10 cellular contexts compared by ENCODE assay signal in the genomic region with DNA sequence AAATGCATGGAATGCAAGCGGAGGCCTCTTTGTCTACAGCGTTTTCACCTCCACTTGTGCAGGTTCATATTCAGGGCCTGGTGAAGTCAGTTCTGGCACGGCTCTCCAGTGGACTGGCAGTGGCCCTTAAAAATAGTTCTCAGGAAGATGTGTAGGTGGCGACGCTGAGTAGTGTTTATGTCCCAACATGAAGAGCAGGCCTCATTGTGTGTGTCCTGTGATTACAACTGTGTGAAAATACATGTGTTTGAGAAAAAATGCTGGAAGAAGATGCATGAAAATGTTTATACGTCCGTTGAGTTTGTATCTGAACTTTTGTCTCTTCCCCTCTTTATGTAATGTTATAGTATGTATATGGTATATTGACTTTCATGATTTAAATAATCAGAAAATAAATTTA. TPM values are rescaled to one million over a fixed set of nuclear protein-coding genes. Genes with fewer than 3 reads are reported as not detected.
DNase-seq lines count a peak whose midpoint lies in the region; ATAC-seq and TF ChIP-seq lines count a peak whose summit lies in the region.
"Had no signal": no experiment of that assay in that cellular context is flagged by ENCODE, and none has a peak within 500 bp of the region (broad histone marks: within the 10 kb centered on the region; RNA-seq: fewer than 3 reads in every experiment).

No MANE protein-coding gene starts in this region.

- no peaks in the 10 kb centered on the region for H3K36me3 ChIP-seq in CD4-positive, CD25-positive, alpha-beta regulatory T cell (ENCODE audit: control insufficient read depth, insufficient read depth, low read length)
- no peaks in the 10 kb centered on the region for H3K36me3 ChIP-seq in left lung
- no peaks in the 10 kb centered on the region for H3K36me3 ChIP-seq in gastroesophageal sphincter

- H3K4me1 ChIP-seq in CD4-positive, CD25-positive, alpha-beta regulatory T cell (ENCODE audit: control insufficient read depth, insufficient read depth, low read length, poor library complexity, severe bottlenecking), result no peaks in the 10 kb centered on the region
- peaks cover 14 to 43% of the 10 kb centered on the region in 2 donors for H3K4me1 ChIP-seq in left lung
- H3K4me1 ChIP-seq in gastroesophageal sphincter, result peaks cover 0 to 28% (median 7%) of the 10 kb centered on the region in 3 donors

- 68 to 85% methylated on average over 4 to 5 of the region's 7 CpGs for WGBS in gastroesophageal sphincter (ENCODE audit: low coverage in 1 of 2), 2 donors

- H3K4me3 Mint-ChIP-seq in CD4-positive, CD25-positive, alpha-beta regulatory T cell, result no peak overlapping the region
- H3K4me3 Mint-ChIP-seq: IgD-negative memory B cell had no signal

- no peak for TF ChIP-seq CTCF in astrocyte of the spinal cord (IDR thresholded peaks at IDR 0.05; ENCODE audit: low read depth, low read length)
- TF ChIP-seq CTCF in left lung (IDR thresholded peaks at IDR 0.05), result no peak
- TF ChIP-seq CTCF in gastroesophageal sphincter (IDR thresholded peaks at IDR 0.05), result peak in 1 of 4 experiments; percentile 12

- no peaks in the 10 kb centered on the region for H3K36me3 Mint-ChIP-seq in CD4-positive, CD25-positive, alpha-beta regulatory T cell
- H3K36me3 Mint-ChIP-seq: IgD-negative memory B cell had no signal

- TF ChIP-seq EP300 in gastroesophageal sphincter (IDR thresholded peaks at IDR 0.05), result no peak

- intact Hi-C loops in left lung (cut with DNase I), result no loop called here

- H3K4me3 ChIP-seq in CD4-positive, CD25-positive, alpha-beta regulatory T cell (ENCODE audit: low read depth, low read length), result no peak overlapping the region
- H3K4me3 ChIP-seq in astrocyte of the spinal cord (ENCODE audit: low read depth, low read length) (no peak overlapping the region), left lung (no peak overlapping the region), gastroesophageal sphincter (no peak overlapping the region)
- H3K4me3 ChIP-seq: lung had no signal

- in situ Hi-C loops in astrocyte of the spinal cord (cut with HindIII; ENCODE audit: low sequenced_read_pairs), result no loop called here

- H3K9me3 ChIP-seq in CD4-positive, CD25-positive, alpha-beta regulatory T cell (ENCODE audit: control insufficient read depth in 2 of 2, low read length in 2 of 2), result no peaks in the 10 kb centered on the region
- H3K9me3 ChIP-seq in left lung (no peaks in the 10 kb centered on the region), gastroesophageal sphincter (no peaks in the 10 kb centered on the region)

- no peak overlapping the region for H3K27ac ChIP-seq in CD4-positive, CD25-positive, alpha-beta regulatory T cell (ENCODE audit: insufficient read depth, low read length, poor library complexity, severe bottlenecking)
- no peak overlapping the region for H3K27ac ChIP-seq in left lung
- no peak overlapping the region for H3K27ac ChIP-seq in gastroesophageal sphincter

- H3K27me3 Mint-ChIP-seq in CD4-positive, CD25-positive, alpha-beta regulatory T cell, result peaks cover 8% of the 10 kb centered on the region

- peak in 2 of 3 donors; percentile 25 to 86 for DNase-seq in CD4-positive, CD25-positive, alpha-beta regulatory T cell
- peak; percentile 76 for DNase-seq in HCEC 1CT
- peak; percentile 21 for DNase-seq in NOMO-1 treated with dmso at 0.1 percent for 144 hours (lab: John Stamatoyannopoulos, UW; ENCODE audit: unreplicated experiment)
- DNase-seq in astrocyte of the spinal cord (ENCODE audit: low read depth, low spot score), result peak; percentile 31
- DNase-seq in left lung, result no peak
- DNase-seq in GM19238 (ENCODE audit: insufficient read length, low spot score), result no peak

- no peaks in the 10 kb centered on the region for H3K9me3 Mint-ChIP-seq in CD4-positive, CD25-positive, alpha-beta regulatory T cell
- H3K9me3 Mint-ChIP-seq: IgD-negative memory B cell had no signal

- H3K27me3 ChIP-seq in CD4-positive, CD25-positive, alpha-beta regulatory T cell (ENCODE audit: control insufficient read depth, insufficient read depth, low read length), result no peaks in the 10 kb centered on the region
- H3K27me3 ChIP-seq in left lung, result no peaks in the 10 kb centered on the region
- H3K27me3 ChIP-seq in gastroesophageal sphincter, result no peaks in the 10 kb centered on the region

- H3K4me1 Mint-ChIP-seq in CD4-positive, CD25-positive, alpha-beta regulatory T cell, result peaks cover 0 to 9% (median 7%) of the 10 kb centered on the region in 4 donors
- H3K4me1 Mint-ChIP-seq: IgD-negative memory B cell had no signal

- no peak for TF ChIP-seq POLR2A in gastroesophageal sphincter (IDR thresholded peaks at IDR 0.05)

- peak in 1 of 2 donors; percentile 64 for ATAC-seq in CD4-positive, CD25-positive, alpha-beta regulatory T cell (ENCODE audit: low read depth in 2 of 2)
- ATAC-seq in left lung (peak; percentile 39), gastroesophageal sphincter (no peak), HG03378 (IDR thresholded peaks at IDR 0.05; ENCODE audit: unreplicated experiment) (no peak)

- H3K27ac Mint-ChIP-seq in CD4-positive, CD25-positive, alpha-beta regulatory T cell, result peak overlapping the region in 2 of 3 donors; percentile 40 to 48

RNA-seq across cellular contexts. Expression of a gene that starts 7.2 kb away (rescaled TPM):
- total RNA-seq in CD4-positive, CD25-positive, alpha-beta regulatory T cell, result 0.99 TPM
- 1 to 10 TPM in 3 of 4 donors, under 1 TPM in 1; 0.54 to 1.7 (median 1.6) TPM for polyA plus RNA-seq in CD4-positive, CD25-positive, alpha-beta regulatory T cell
- total RNA-seq in left lung (under 1 TPM; 0.58 to 0.76 TPM), gastroesophageal sphincter (under 1 TPM in 2 of 4 donors, not detected in 2; 0.32 to 0.50 TPM)

Comparison
In these comparisons a context has a peak if more than half of its experiments do, and no peak if none do; other contexts are left out.
1. DNase-seq: peak in CD4-positive, CD25-positive, alpha-beta regulatory T cell (2 of 3), HCEC 1CT (single experiment), NOMO-1 treated with dmso at 0.1 percent for 144 hours (single experiment) and astrocyte of the spinal cord (single experiment); none in left lung (0 of 2) and GM19238 (single experiment).